In the genomic region with DNA sequence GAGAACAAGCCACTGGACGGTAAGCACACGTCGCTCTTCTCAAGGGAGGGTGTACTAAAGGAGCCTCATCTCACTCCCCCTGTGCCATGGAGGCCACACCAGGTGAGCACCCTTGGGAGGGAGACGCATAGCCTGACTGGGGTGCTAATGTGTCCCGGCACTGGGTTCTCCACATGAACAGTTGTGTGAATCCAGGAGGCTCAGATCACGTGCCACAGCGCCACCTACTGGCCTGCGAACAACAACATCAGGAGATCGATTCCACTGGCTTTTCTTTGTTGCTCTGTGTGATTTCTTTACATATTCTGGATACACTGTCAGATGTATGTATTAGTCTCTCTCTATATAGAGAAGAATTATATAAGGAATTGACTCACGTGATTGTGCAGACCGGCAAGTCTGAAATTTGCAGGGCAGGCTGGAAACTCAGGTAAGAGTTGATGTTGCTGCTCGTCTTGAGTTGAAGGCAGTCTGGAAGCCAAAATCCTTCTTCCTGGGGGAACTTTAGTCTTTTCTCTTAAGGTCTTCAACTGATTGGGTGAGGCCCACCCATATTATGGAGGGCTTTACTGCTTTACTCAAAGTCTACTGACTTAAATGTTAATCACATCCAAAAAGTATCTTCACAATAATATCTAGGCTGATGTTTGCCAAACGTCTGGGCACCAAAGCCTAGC, we compare ENCODE assay signal across 8 cellular contexts. TPM values are rescaled to one million over a fixed set of nuclear protein-coding genes. Genes with fewer than 3 reads are reported as not detected.
A peak's percentile ranks its signal among the peaks of the same experiment; 100 is the strongest.
DNase-seq lines count a peak whose midpoint lies in the region; ATAC-seq and TF ChIP-seq lines count a peak whose summit lies in the region.
"Not testable (repeated sequence)": the region's sequence is repeated elsewhere in the genome, so short reads cannot be mapped to it uniquely, and the experiment has no call there.

No MANE protein-coding gene starts in this region.

- not testable (repeated sequence) for H3K27ac Mint-ChIP-seq in CD4-positive, alpha-beta T cell; activated T-helper 1 cell treated with anti-CD3 and anti-CD28 coated beads, Interleukin-12 subunit alpha, Interleukin-12 subunit beta, Interleukin-2, Interleukin-4 antibody, amounts not matched to agents 30 ng/mL and 10 ng/mL and 1 ng/mL, durations not matched to agents 14 hours and 24 hours and 36 hours

- peak; percentile 76 for ATAC-seq in CD4-positive, alpha-beta T cell (ENCODE audit: poor library complexity)
- ATAC-seq in mucosa of descending colon = peak; percentile 91

- TF ChIP-seq EP300 in esophagus muscularis mucosa (IDR thresholded peaks at IDR 0.05) = not testable (repeated sequence)

- not testable (repeated sequence) for TF ChIP-seq POLR2A in esophagus muscularis mucosa (IDR thresholded peaks at IDR 0.05; ENCODE audit: low read depth)

- H3K9me3 ChIP-seq in CD4-positive, alpha-beta T cell (ENCODE audit: control insufficient read depth, low read length); SJCRH30 (replicated peaks); esophagus muscularis mucosa; mucosa of descending colon: not testable (repeated sequence)

- POLR2A ChIA-PET in CD4-positive, alpha-beta T cell (lab: Charles Lee) = not testable (repeated sequence)

- H3K4me1 ChIP-seq in SJCRH30; esophagus muscularis mucosa; mucosa of descending colon (ENCODE audit: low read depth): not testable (repeated sequence)

- WGBS in esophagus muscularis mucosa = 29% methylated on average over 13 of the region's 13 CpGs

- H3K4me3 ChIP-seq in LNCaP clone FGC (ENCODE audit: low read depth, low read length); SJCRH30; esophagus muscularis mucosa; mucosa of descending colon: not testable (repeated sequence)

- CTCF ChIA-PET in CD4-positive, alpha-beta T cell (lab: Charles Lee) = not testable (repeated sequence)

- TF ChIP-seq CTCF in CD4-positive, alpha-beta T cell (IDR thresholded peaks at IDR 0.05) = peak; percentile 85
- peak; percentile 56 for TF ChIP-seq CTCF in GM20000 (IDR thresholded peaks at IDR 0.05; ENCODE audit: extremely low read depth, missing control alignments)
- TF ChIP-seq CTCF in LNCaP clone FGC (IDR thresholded peaks at IDR 0.05; ENCODE audit: control insufficient read depth, extremely low read depth, insufficient read depth) = peak; percentile 67
- TF ChIP-seq CTCF in esophagus muscularis mucosa (IDR thresholded peaks at IDR 0.05) = peak; percentile 62 to 81 (median 73)
- peak; percentile 55 for TF ChIP-seq CTCF in mucosa of descending colon (IDR thresholded peaks at IDR 0.05)

- not testable (repeated sequence) for H3K36me3 ChIP-seq in SJCRH30; esophagus muscularis mucosa; mucosa of descending colon (ENCODE audit: low read depth)

- H3K4me1 Mint-ChIP-seq in CD4-positive, alpha-beta T cell (ENCODE audit: low read depth); activated T-helper 1 cell treated with anti-CD3 and anti-CD28 coated beads, Interleukin-12 subunit alpha, Interleukin-12 subunit beta, Interleukin-2, Interleukin-4 antibody, amounts not matched to agents 30 ng/mL and 10 ng/mL and 1 ng/mL, durations not matched to agents 14 hours and 24 hours and 36 hours (ENCODE audit: low read depth): not testable (repeated sequence)

- H3K27me3 Mint-ChIP-seq in CD4-positive, alpha-beta T cell; activated T-helper 1 cell treated with anti-CD3 and anti-CD28 coated beads, Interleukin-12 subunit alpha, Interleukin-12 subunit beta, Interleukin-2, Interleukin-4 antibody, amounts not matched to agents 30 ng/mL and 10 ng/mL and 1 ng/mL, durations not matched to agents 14 hours and 24 hours and 36 hours (ENCODE audit: insufficient read depth): not testable (repeated sequence)

- not testable (repeated sequence) for H3K27me3 ChIP-seq in CD4-positive, alpha-beta T cell (ENCODE audit: control insufficient read depth, insufficient read depth, low read length); SJCRH30; esophagus muscularis mucosa

- H3K36me3 Mint-ChIP-seq in CD4-positive, alpha-beta T cell (ENCODE audit: low read depth); activated T-helper 1 cell treated with anti-CD3 and anti-CD28 coated beads, Interleukin-12 subunit alpha, Interleukin-12 subunit beta, Interleukin-2, Interleukin-4 antibody, amounts not matched to agents 30 ng/mL and 10 ng/mL and 1 ng/mL, durations not matched to agents 14 hours and 24 hours and 36 hours (ENCODE audit: low read depth): not testable (repeated sequence)

- H3K4me3 Mint-ChIP-seq in CD4-positive, alpha-beta T cell; activated T-helper 1 cell treated with anti-CD3 and anti-CD28 coated beads, Interleukin-12 subunit alpha, Interleukin-12 subunit beta, Interleukin-2, Interleukin-4 antibody, amounts not matched to agents 30 ng/mL and 10 ng/mL and 1 ng/mL, durations not matched to agents 14 hours and 24 hours and 36 hours: not testable (repeated sequence)

- intact Hi-C loops in CD4-positive, alpha-beta T cell (cut with DNase I, micrococcal nuclease) = loop anchor here (2.0 to 5.0 kb wide), 2 partner anchors 121 to 123 kb away; no protein-coding TSS in a partner anchor
- intact Hi-C loops in activated T-helper 1 cell treated with anti-CD3 and anti-CD28 coated beads, Interleukin-12 subunit alpha, Interleukin-12 subunit beta, Interleukin-2, Interleukin-4 antibody, amounts not matched to agents 30 ng/mL and 10 ng/mL and 1 ng/mL, durations not matched to agents 14 hours and 24 hours and 36 hours (cut with micrococcal nuclease) = loop anchor here (5.0 kb wide), 1 partner anchor 123 kb away; no protein-coding TSS in a partner anchor
- intact Hi-C loops in esophagus muscularis mucosa (cut with DNase I) = loop anchor here (5.0 kb wide), 1 partner anchor 118 kb away; no protein-coding TSS in a partner anchor
- intact Hi-C loops in mucosa of descending colon (cut with DNase I, micrococcal nuclease) = not testable (repeated sequence)

- H3K9me3 Mint-ChIP-seq in CD4-positive, alpha-beta T cell; activated T-helper 1 cell treated with anti-CD3 and anti-CD28 coated beads, Interleukin-12 subunit alpha, Interleukin-12 subunit beta, Interleukin-2, Interleukin-4 antibody, amounts not matched to agents 30 ng/mL and 10 ng/mL and 1 ng/mL, durations not matched to agents 14 hours and 24 hours and 36 hours: not testable (repeated sequence)

- DNase-seq in CD4-positive, alpha-beta T cell = peak; percentile 21 to 56 (median 35)
- peak; percentile 38 for DNase-seq in GM20000 (ENCODE audit: low spot score)
- peak; percentile 0 for DNase-seq in LNCaP clone FGC (ENCODE audit: low read depth)
- peak; percentile 27 to 50 for DNase-seq in SJCRH30
- peak; percentile 30 for DNase-seq in activated T-helper 1 cell treated with anti-CD3 and anti-CD28 coated beads, Interleukin-12 subunit alpha, Interleukin-12 subunit beta, Interleukin-2, Interleukin-4 antibody, amounts not matched to agents 30 ng/mL and 10 ng/mL and 1 ng/mL, durations not matched to agents 14 hours and 24 hours and 36 hours (ENCODE audit: low spot score)
- DNase-seq in esophagus muscularis mucosa (ENCODE audit: extremely low spot score) = not testable (repeated sequence)
- peak in 2 of 3 donors; percentile 68 to 74 for DNase-seq in mucosa of descending colon
- DNase-seq in stimulated activated CD8-positive, alpha-beta memory T cell treated with anti-CD3 and anti-CD28 coated beads, Interleukin-12 subunit alpha, Interleukin-12 subunit beta, amount 100 ng/mL, for 1 hour (ENCODE audit: low read depth) = peak; percentile 31

- H3K27ac ChIP-seq in CD4-positive, alpha-beta T cell (ENCODE audit: low read depth, low read length); SJCRH30; esophagus muscularis mucosa (replicated peaks in 1 of 4): not testable (repeated sequence)

RNA-seq across cellular contexts. Expression of gene CLEC18B, which starts 8.9 kb away (rescaled TPM):
- 1 to 10 TPM; 1.1 TPM for total RNA-seq in CD4-positive, alpha-beta T cell
- not detected in 2 replicates for total RNA-seq in SJCRH30 (2014; rRNA removed; shearing (Covaris generic))
- 0.60 TPM in 1 of 2 replicates, not detected in the other for total RNA-seq in activated T-helper 1 cell treated with anti-CD3 and anti-CD28 coated beads, Interleukin-12 subunit alpha, Interleukin-12 subunit beta, Interleukin-2, Interleukin-4 antibody, amounts not matched to agents 30 ng/mL and 10 ng/mL and 1 ng/mL, durations not matched to agents 14 hours and 24 hours and 36 hours
- total RNA-seq in esophagus muscularis mucosa (1 to 10 TPM in 1 of 4 donors, not detected in 3; 1.2 TPM), mucosa of descending colon (1 to 10 TPM; 1.1 to 5.5 (median 2.0) TPM)

RNA-seq across cellular contexts. Expression of gene NPIPB15, which starts 54.1 kb away (rescaled TPM):
- 1 to 10 TPM; 6.0 to 8.3 TPM for total RNA-seq in CD4-positive, alpha-beta T cell
- total RNA-seq in SJCRH30 (2014; rRNA removed; shearing (Covaris generic)) = 0.96 and 1.5 TPM in 2 replicates
- total RNA-seq in activated T-helper 1 cell treated with anti-CD3 and anti-CD28 coated beads, Interleukin-12 subunit alpha, Interleukin-12 subunit beta, Interleukin-2, Interleukin-4 antibody, amounts not matched to agents 30 ng/mL and 10 ng/mL and 1 ng/mL, durations not matched to agents 14 hours and 24 hours and 36 hours = 1.7 and 2.5 TPM in 2 replicates
- total RNA-seq in esophagus muscularis mucosa (1 to 10 TPM in 3 of 4 donors, not detected in 1; 1.2 to 4.0 (median 1.7) TPM), mucosa of descending colon (10 to 100 TPM in 2 of 3 donors, under 1 TPM in 1; 0.80 to 36.1 (median 17.5) TPM)
